Comparison of ENCODE assay signal across 14 cellular contexts in the genomic region with DNA sequence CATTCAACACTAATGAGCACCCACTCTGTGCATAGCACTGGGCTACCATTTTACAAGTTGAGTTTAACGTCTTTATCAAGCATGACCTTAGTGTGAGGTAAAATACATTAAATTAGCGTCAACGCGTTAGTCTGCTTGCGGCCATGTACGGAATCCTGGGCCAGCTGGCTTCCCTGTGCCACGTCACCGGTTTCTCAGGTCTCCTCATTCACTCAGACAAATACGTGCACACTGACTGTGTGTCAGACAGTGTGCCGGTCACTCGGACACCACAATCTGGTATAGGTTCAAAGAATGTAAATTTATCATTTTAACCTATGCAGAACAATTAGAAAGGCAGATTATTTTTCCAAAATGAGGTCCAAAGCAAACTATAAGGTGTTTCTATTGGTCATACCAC.
"Had no signal": no experiment of that assay in that cellular context is flagged by ENCODE, and none has a peak within 500 bp of the region (broad histone marks: within the 10 kb centered on the region; RNA-seq: fewer than 3 reads in every experiment).

No MANE protein-coding gene starts in this region.

- H3K27ac Mint-ChIP-seq: naive thymus-derived CD4-positive, alpha-beta T cell had no signal

- H3K9me3 Mint-ChIP-seq: naive thymus-derived CD4-positive, alpha-beta T cell had no signal

- FAIRE-seq: small intestine had no signal

- DNase-seq: cortex of kidney; dorsolateral prefrontal cortex; effector CD8-positive, alpha-beta T cell; left colon; mesendoderm; naive thymus-derived CD4-positive, alpha-beta T cell; small intestine; stimulated activated CD4-positive, alpha-beta T cell treated with anti-CD3 and anti-CD28 coated beads, Interleukin-2, amount 100 ng/mL, for 48 hours; stimulated activated naive CD4-positive, alpha-beta T cell treated with Interleukin-2 at 50 U/mL for 16 hours; upper lobe of left lung; uterus had no signal

- H3K27me3 ChIP-seq: dorsolateral prefrontal cortex, gastroesophageal sphincter, right atrium auricular region, upper lobe of left lung, uterus had no signal

- H3K4me1 ChIP-seq: uterus had no signal

- H3K27me3 Mint-ChIP-seq: naive thymus-derived CD4-positive, alpha-beta T cell had no signal

- H3K36me3 ChIP-seq: uterus had no signal

- H3K9me3 ChIP-seq: gastroesophageal sphincter, right atrium auricular region, upper lobe of left lung, uterus had no signal

- H3K4me3 Mint-ChIP-seq: naive thymus-derived CD4-positive, alpha-beta T cell had no signal

- H3K4me3 ChIP-seq: dorsolateral prefrontal cortex, gastroesophageal sphincter, right atrium auricular region, upper lobe of left lung, uterus had no signal

- H3K27ac ChIP-seq: dorsolateral prefrontal cortex, gastroesophageal sphincter, uterus had no signal

- ATAC-seq: esophagus mucosa; gastroesophageal sphincter; left colon; naive thymus-derived CD4-positive, alpha-beta T cell had no signal
